8 cellular contexts compared by ENCODE assay signal in the genomic region with DNA sequence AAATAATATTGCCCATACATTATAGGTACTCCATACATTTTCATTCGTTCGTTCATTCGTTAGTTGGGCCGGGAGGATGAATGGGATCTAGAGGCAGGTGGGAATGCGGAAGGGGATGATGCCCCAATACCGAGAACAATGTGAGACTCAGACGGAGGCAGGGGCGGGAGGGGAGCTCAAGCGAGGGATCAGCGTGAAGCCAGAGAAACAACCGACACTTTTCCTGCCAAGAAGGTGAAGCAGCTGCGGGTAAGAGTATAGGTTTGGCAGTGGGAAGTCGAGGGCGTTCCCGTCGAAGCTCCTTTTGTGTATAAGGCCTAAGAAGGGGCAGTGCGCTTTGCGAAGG. TPM values are rescaled to one million over a fixed set of nuclear protein-coding genes. Genes with fewer than 3 reads are reported as not detected.
A peak's percentile ranks its signal among the peaks of the same experiment; 100 is the strongest.
DNase-seq lines count a peak whose midpoint lies in the region; ATAC-seq and TF ChIP-seq lines count a peak whose summit lies in the region.

No MANE protein-coding gene starts in this region.

- peaks cover 32% of the 10 kb centered on the region for H3K4me1 ChIP-seq in mesodermal cell (ENCODE audit: control insufficient read depth, insufficient read depth, low read length, poor library complexity, severe bottlenecking)

- H3K36me3 Mint-ChIP-seq in stimulated activated naive CD8-positive, alpha-beta T cell treated with anti-CD3 and anti-CD28 coated beads, Interleukin-15, Interleukin-2, amounts not matched to agents 100 ng/mL and 50 ng/mL, for 24 hours (ENCODE audit: low read depth), result no peaks in the 10 kb centered on the region
- peaks cover 11% of the 10 kb centered on the region for H3K36me3 Mint-ChIP-seq in MCF 10A (ENCODE audit: insufficient read depth, unreplicated experiment)

- peaks cover 7% of the 10 kb centered on the region for H3K4me1 Mint-ChIP-seq in stimulated activated naive CD8-positive, alpha-beta T cell treated with anti-CD3 and anti-CD28 coated beads, Interleukin-15, Interleukin-2, amounts not matched to agents 100 ng/mL and 50 ng/mL, for 24 hours (ENCODE audit: low read depth)
- H3K4me1 Mint-ChIP-seq in MCF 10A (ENCODE audit: insufficient read depth, unreplicated experiment), result peaks cover 15% of the 10 kb centered on the region

- no peaks in the 10 kb centered on the region for H3K9me3 ChIP-seq in mesodermal cell (ENCODE audit: control insufficient read depth, low read length)

- no peak for TF ChIP-seq CTCF in MCF 10A (IDR thresholded peaks at IDR 0.05; ENCODE audit: unreplicated experiment)

- no peaks in the 10 kb centered on the region for H3K9me3 Mint-ChIP-seq in stimulated activated naive CD8-positive, alpha-beta T cell treated with anti-CD3 and anti-CD28 coated beads, Interleukin-15, Interleukin-2, amounts not matched to agents 100 ng/mL and 50 ng/mL, for 24 hours
- no peaks in the 10 kb centered on the region for H3K9me3 Mint-ChIP-seq in MCF 10A (ENCODE audit: unreplicated experiment)

- H3K27me3 Mint-ChIP-seq in stimulated activated naive CD8-positive, alpha-beta T cell treated with anti-CD3 and anti-CD28 coated beads, Interleukin-15, Interleukin-2, amounts not matched to agents 100 ng/mL and 50 ng/mL, for 24 hours, result peaks cover 30% of the 10 kb centered on the region
- H3K27me3 Mint-ChIP-seq in MCF 10A (ENCODE audit: insufficient read depth, unreplicated experiment), result no peaks in the 10 kb centered on the region

- 7 to 23% methylated on average over 9 to 15 of the region's 18 CpGs for WGBS in mesodermal cell (ENCODE audit: insufficient coverage in 2 of 2), 2 experiments

- intact Hi-C loops in MCF 10A (cut with micrococcal nuclease), result loop anchor here (1.0 kb wide), 3 partner anchors 28 to 354 kb away; no protein-coding TSS in a partner anchor

- BruUV-seq in MCF 10A (replicated peaks; lab: Mats Ljungman, UMichigan), result TSS peak; percentile 33

- no peak for ATAC-seq in stimulated activated naive CD8-positive, alpha-beta T cell treated with anti-CD3 and anti-CD28 coated beads, Interleukin-15, Interleukin-2, amounts not matched to agents 100 U/mL and 50 U/mL, for 24 hours
- no peak for ATAC-seq in HG03025 (IDR thresholded peaks at IDR 0.05; ENCODE audit: low FRiP score, unreplicated experiment)
- no peak for ATAC-seq in GM21423 (IDR thresholded peaks at IDR 0.05; ENCODE audit: unreplicated experiment)
- no peak for ATAC-seq in GM21390 (IDR thresholded peaks at IDR 0.05; ENCODE audit: unreplicated experiment)

- POLR2A ChIA-PET in MCF 10A (lab: Yijun Ruan, JAX), result interaction anchor here (0.6 to 4.3 kb wide), 8 partner anchors 15 to 90 kb away, joined by 3 to 36 read pairs (median 4); partner anchors contain the start of gene RELT

- no peak overlapping the region for H3K27ac Mint-ChIP-seq in stimulated activated naive CD8-positive, alpha-beta T cell treated with anti-CD3 and anti-CD28 coated beads, Interleukin-15, Interleukin-2, amounts not matched to agents 100 ng/mL and 50 ng/mL, for 24 hours
- H3K27ac Mint-ChIP-seq in MCF 10A (ENCODE audit: low read depth, unreplicated experiment), result peak overlapping the region; percentile 6

- peak overlapping the region; percentile 85 for H3K4me3 Mint-ChIP-seq in stimulated activated naive CD8-positive, alpha-beta T cell treated with anti-CD3 and anti-CD28 coated beads, Interleukin-15, Interleukin-2, amounts not matched to agents 100 ng/mL and 50 ng/mL, for 24 hours
- peak overlapping the region; percentile 73 for H3K4me3 Mint-ChIP-seq in MCF 10A (ENCODE audit: unreplicated experiment)

- peak overlapping the region; percentile 73 for H3K27ac ChIP-seq in mesodermal cell (ENCODE audit: low read depth, low read length, severe bottlenecking)

- H3K4me3 ChIP-seq in mesodermal cell (ENCODE audit: extremely low read depth, insufficient read depth, low read length, poor library complexity, severe bottlenecking), result peak overlapping the region; percentile 88

- peaks cover 16% of the 10 kb centered on the region for H3K36me3 ChIP-seq in mesodermal cell (ENCODE audit: control insufficient read depth, insufficient read depth, low read length)

- DNase-seq in stimulated activated naive CD8-positive, alpha-beta T cell treated with anti-CD3 and anti-CD28 coated beads, Interleukin-15, Interleukin-2, amounts not matched to agents 100 U/mL and 50 U/mL, for 24 hours, result no peak
- DNase-seq in MCF 10A (ENCODE audit: unreplicated experiment) (no peak), NCI-H1694 (lab: John Stamatoyannopoulos, UW) (no peak)

- CTCF ChIA-PET in MCF 10A (lab: Yijun Ruan, JAX), result interaction anchor here (0.5 to 6.8 kb wide), 41 partner anchors 9 to 952 kb away, joined by 3 to 127 read pairs (median 4); partner anchors contain the start of gene FAM168A

RNA-seq across cellular contexts. Expression of gene ARHGEF17, which starts 1.1 kb away (rescaled TPM):
- total RNA-seq in MCF 10A (2022), result 27.6 and 29.3 TPM in 2 replicates
- 83.9 TPM for polyA plus RNA-seq in mesodermal cell (2013, experiment 1 of 2)
- polyA plus RNA-seq in mesodermal cell (2013, experiment 2 of 2), result 71.8 TPM

RNA-seq across cellular contexts. Expression of gene P2RY6, which starts 34.8 kb away (rescaled TPM):
- total RNA-seq in MCF 10A (2022), result not detected in 2 replicates
- 2.8 TPM for polyA plus RNA-seq in mesodermal cell (2013, experiment 1 of 2)
- polyA plus RNA-seq in mesodermal cell (2013, experiment 2 of 2), result 3.0 TPM
